8 cellular contexts compared by ENCODE assay signal in the genomic region with DNA sequence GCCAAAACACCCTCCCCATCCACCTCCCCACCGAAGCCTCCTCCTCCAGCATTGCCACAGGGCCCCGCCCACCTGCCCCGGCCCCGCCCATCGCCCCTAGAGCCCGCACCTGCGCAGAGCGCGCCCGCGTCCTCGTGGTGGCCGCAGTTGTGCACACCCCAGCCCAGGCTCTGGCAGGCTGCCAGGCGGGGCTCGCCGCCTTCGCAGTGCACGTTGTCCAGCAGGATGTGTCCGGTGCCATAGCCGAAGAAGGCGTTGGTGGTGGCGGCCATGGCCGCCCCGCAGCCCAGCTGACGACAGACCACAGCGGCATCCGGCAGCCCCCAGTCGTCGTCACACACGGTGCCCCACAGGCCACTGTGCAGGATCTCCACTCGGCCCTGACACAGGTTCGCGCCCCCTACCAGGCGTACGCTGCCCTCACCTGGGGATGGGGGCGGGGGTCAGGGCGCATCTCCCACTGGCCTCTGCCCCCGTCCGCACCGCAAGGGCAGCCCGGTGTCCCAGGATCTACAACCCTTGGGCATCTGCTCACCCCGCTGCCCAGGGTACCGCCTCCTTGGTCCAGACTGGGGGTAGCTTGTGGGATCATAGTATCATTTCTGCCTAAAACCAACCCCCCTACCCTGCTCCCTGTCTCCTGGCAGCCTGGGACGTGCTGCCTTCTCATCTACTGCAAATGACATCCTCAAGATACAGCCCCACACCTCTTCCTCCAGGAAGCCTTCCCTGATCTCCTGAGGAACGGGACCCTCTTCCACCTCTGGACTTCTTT. TPM values are rescaled to one million over a fixed set of nuclear protein-coding genes. Genes with fewer than 3 reads are reported as not detected.
DNase-seq lines count a peak whose midpoint lies in the region; ATAC-seq and TF ChIP-seq lines count a peak whose summit lies in the region.

No MANE protein-coding gene starts in this region.

- intact Hi-C loops in activated naive CD4-positive, alpha-beta T cell treated with anti-CD3 and anti-CD28 coated beads for 36 hours (cut with micrococcal nuclease): loop anchor here (2.0 to 10.0 kb wide), 3 partner anchors 33 to 1137 kb away; partner anchors contain the start of gene PTPN12
- intact Hi-C loops in Right ventricle myocardium inferior (cut with DNase I) (no loop called here), uterus (cut with DNase I; ENCODE audit: low total_unique reads) (no loop called here)

- H3K4me1 Mint-ChIP-seq in activated naive CD4-positive, alpha-beta T cell treated with anti-CD3 and anti-CD28 coated beads for 36 hours (ENCODE audit: low read depth): peaks cover 23% of the 10 kb centered on the region
- H3K4me1 Mint-ChIP-seq in chondrocyte (ENCODE audit: low read depth): peaks cover 10% of the 10 kb centered on the region

- no peaks in the 10 kb centered on the region for H3K4me1 ChIP-seq in uterus

- no peaks in the 10 kb centered on the region for H3K36me3 ChIP-seq in uterus

- H3K36me3 Mint-ChIP-seq in activated naive CD4-positive, alpha-beta T cell treated with anti-CD3 and anti-CD28 coated beads for 36 hours (ENCODE audit: low read depth): no peaks in the 10 kb centered on the region
- no peaks in the 10 kb centered on the region for H3K36me3 Mint-ChIP-seq in chondrocyte (ENCODE audit: low read depth)

- no peaks in the 10 kb centered on the region for H3K27me3 ChIP-seq in uterus

- H3K27ac Mint-ChIP-seq in activated naive CD4-positive, alpha-beta T cell treated with anti-CD3 and anti-CD28 coated beads for 36 hours: peak overlapping the region; percentile 30
- H3K27ac Mint-ChIP-seq in chondrocyte (ENCODE audit: unreplicated experiment): no peak overlapping the region

- H3K4me3 Mint-ChIP-seq in activated naive CD4-positive, alpha-beta T cell treated with anti-CD3 and anti-CD28 coated beads for 36 hours: peak overlapping the region; percentile 77
- H3K4me3 Mint-ChIP-seq in chondrocyte (ENCODE audit: unreplicated experiment): no peak overlapping the region

- H3K4me3 ChIP-seq in uterus: peak overlapping the region; percentile 21 to 49

- ATAC-seq in HG03139 (IDR thresholded peaks at IDR 0.05; ENCODE audit: unreplicated experiment): peak; percentile 40
- peak; percentile 34 for ATAC-seq in Right ventricle myocardium inferior

- TF ChIP-seq POLR2A in uterus (IDR thresholded peaks at IDR 0.05): peak in 1 of 2 donors; percentile 38

- peak overlapping the region in 1 of 2 donors; percentile 67 for H3K27ac ChIP-seq in uterus

- TF ChIP-seq CTCF in uterus (IDR thresholded peaks at IDR 0.05) (no peak), chondrocyte (IDR thresholded peaks at IDR 0.05) (no peak)

- H3K9me3 ChIP-seq in uterus: no peaks in the 10 kb centered on the region

- CTCF ChIA-PET in activated naive CD4-positive, alpha-beta T cell treated with anti-CD3 and anti-CD28 coated beads for 36 hours (lab: Charles Lee): no interaction called here

- no peaks in the 10 kb centered on the region for H3K27me3 Mint-ChIP-seq in activated naive CD4-positive, alpha-beta T cell treated with anti-CD3 and anti-CD28 coated beads for 36 hours (ENCODE audit: low read depth)
- H3K27me3 Mint-ChIP-seq in chondrocyte (ENCODE audit: low read depth): no peaks in the 10 kb centered on the region

- DNase-seq in COLO829 (ENCODE audit: low spot score): peak; percentile 83
- DNase-seq in SK-N-DZ (ENCODE audit: low spot score): peak; percentile 61
- DNase-seq in activated naive CD4-positive, alpha-beta T cell treated with anti-CD3 and anti-CD28 coated beads for 36 hours: peak; percentile 86
- peak; percentile 89 for DNase-seq in Right ventricle myocardium inferior (ENCODE audit: missing footprints)
- DNase-seq in renal cortical epithelial cell (ENCODE audit: low read depth): peak; percentile 34
- peak; percentile 81 to 83 for DNase-seq in uterus
- DNase-seq in chondrocyte (ENCODE audit: low spot score): no peak

- no peaks in the 10 kb centered on the region for H3K9me3 Mint-ChIP-seq in activated naive CD4-positive, alpha-beta T cell treated with anti-CD3 and anti-CD28 coated beads for 36 hours
- H3K9me3 Mint-ChIP-seq in chondrocyte (ENCODE audit: low read depth): no peaks in the 10 kb centered on the region

RNA-seq across cellular contexts. Expression of gene SSC4D, which starts 11.9 kb away (rescaled TPM):
- polyA plus RNA-seq in SK-N-DZ (2014; cell fraction: cytosol; rRNA removed): 1.5 and 1.7 TPM in 2 replicates
- polyA plus RNA-seq in SK-N-DZ (2014; cell fraction: nucleus; rRNA removed): 2.6 and 4.0 TPM in 2 replicates
- total RNA-seq in activated naive CD4-positive, alpha-beta T cell treated with anti-CD3 and anti-CD28 coated beads for 36 hours: under 1 TPM; 0.57 to 0.62 TPM
- total RNA-seq in Right ventricle myocardium inferior (1.3 TPM), renal cortical epithelial cell (7.1 and 34.5 TPM in 2 replicates), uterus (1 to 10 TPM in 1 of 4 donors, under 1 TPM in 1, not detected in 2; 0.37 to 1.0 TPM), chondrocyte (0.97 to 1.2 TPM (median 1.1 TPM) in 3 replicates)

RNA-seq across cellular contexts. Expression of gene ZP3, which starts 27.2 kb away (rescaled TPM):
- 2.5 and 5.3 TPM in 2 replicates for polyA plus RNA-seq in SK-N-DZ (2014; cell fraction: cytosol; rRNA removed)
- polyA plus RNA-seq in SK-N-DZ (2014; cell fraction: nucleus; rRNA removed): not detected in 2 replicates
- 10 to 100 TPM; 26.6 to 32.6 TPM for total RNA-seq in activated naive CD4-positive, alpha-beta T cell treated with anti-CD3 and anti-CD28 coated beads for 36 hours
- total RNA-seq in Right ventricle myocardium inferior (0.46 TPM), renal cortical epithelial cell (3.4 and 5.0 TPM in 2 replicates), uterus (1 to 10 TPM in 2 of 4 donors, not detected in 2; 1.9 to 5.9 TPM), chondrocyte (not detected in 3 replicates)

RNA-seq across cellular contexts. Expression of gene YWHAG, which starts 38.8 kb away (rescaled TPM):
- 101 and 114 TPM in 2 replicates for polyA plus RNA-seq in SK-N-DZ (2014; cell fraction: cytosol; rRNA removed)
- 49.4 and 50.9 TPM in 2 replicates for polyA plus RNA-seq in SK-N-DZ (2014; cell fraction: nucleus; rRNA removed)
- 10 to 100 TPM; 95.3 to 96.9 TPM for total RNA-seq in activated naive CD4-positive, alpha-beta T cell treated with anti-CD3 and anti-CD28 coated beads for 36 hours
- total RNA-seq in Right ventricle myocardium inferior: 243 TPM
- total RNA-seq in renal cortical epithelial cell: 120 and 221 TPM in 2 replicates
- 100 to 1,000 TPM in 1 of 4 donors, 10 to 100 TPM in 3; 17.9 to 109 (median 50.4) TPM for total RNA-seq in uterus
- 195 to 208 TPM (median 205 TPM) in 3 replicates for total RNA-seq in chondrocyte
